Comparison of ENCODE assay signal across 13 cellular contexts in the genomic region with DNA sequence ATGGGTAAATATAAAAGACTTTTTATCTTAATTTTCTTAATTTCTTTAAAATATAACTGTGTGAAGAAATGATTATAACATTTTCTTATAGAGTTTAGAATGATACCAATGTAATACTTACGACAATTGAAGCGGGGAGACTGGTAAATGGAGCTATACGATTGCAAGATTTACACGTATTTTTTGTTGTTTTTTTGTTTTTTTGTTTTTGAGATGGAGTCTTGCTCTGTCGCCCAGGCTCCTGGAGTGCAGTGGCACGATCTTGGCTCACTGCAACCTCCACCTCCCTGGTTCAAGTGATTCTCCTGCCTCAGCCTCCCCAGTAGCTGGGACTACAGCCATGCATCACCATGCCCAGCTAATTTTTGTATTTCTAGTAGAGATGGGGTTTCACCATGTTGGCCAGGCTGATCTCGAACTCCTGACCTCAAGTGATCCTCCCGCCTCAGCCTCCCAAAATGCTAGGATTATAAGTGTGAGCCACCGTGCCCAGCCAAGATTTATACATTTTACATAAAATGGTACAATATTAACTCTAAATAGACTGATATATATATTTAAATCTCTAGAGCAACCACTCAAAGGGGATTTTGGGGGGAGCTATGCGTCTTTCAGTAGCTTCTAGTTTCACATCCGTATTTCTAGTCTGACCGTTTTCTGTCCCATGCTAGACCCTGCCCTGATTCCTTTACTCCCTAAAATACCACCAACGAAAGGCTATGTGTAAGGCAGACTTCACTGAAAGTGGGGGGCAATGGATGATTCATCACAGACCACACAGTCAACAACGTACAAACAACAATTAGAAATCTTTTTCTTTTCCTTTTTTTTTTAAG. TPM values are rescaled to one million over a fixed set of nuclear protein-coding genes. Genes with fewer than 3 reads are reported as not detected.
DNase-seq lines count a peak whose midpoint lies in the region; ATAC-seq and TF ChIP-seq lines count a peak whose summit lies in the region.
"Had no signal": no experiment of that assay in that cellular context is flagged by ENCODE, and none has a peak within 500 bp of the region (broad histone marks: within the 10 kb centered on the region; RNA-seq: fewer than 3 reads in every experiment).

No MANE protein-coding gene starts in this region.

- intact Hi-C loops in sigmoid colon (cut with DNase I), result no loop called here

- TF ChIP-seq POLR2A in erythroblast (IDR thresholded peaks at IDR 0.05; ENCODE audit: low read length), result no peak
- no peak for TF ChIP-seq POLR2A in sigmoid colon (IDR thresholded peaks at IDR 0.05)

- in situ Hi-C loops in KBM-7 (cut with MboI; ENCODE audit: low pct_unique_long_range_greater_than_20kb, low sequenced_read_pairs), result no loop called here

- ATAC-seq in GM19455 (IDR thresholded peaks at IDR 0.05; ENCODE audit: unreplicated experiment), result peak; percentile 65
- ATAC-seq in HG02981 (IDR thresholded peaks at IDR 0.05; ENCODE audit: unreplicated experiment), result peak; percentile 72
- ATAC-seq: activated T-cell treated with anti-CD3 and anti-CD28 coated beads, Interleukin-2, amount 50 U/mL, for 4 hours had no signal

- no peak overlapping the region for H3K27ac ChIP-seq in sigmoid colon
- H3K27ac ChIP-seq: esophagus muscularis mucosa had no signal

- H3K27me3 ChIP-seq in sigmoid colon, result no peaks in the 10 kb centered on the region

- TF ChIP-seq CTCF in GM10266 (IDR thresholded peaks at IDR 0.05; ENCODE audit: control insufficient read depth, insufficient read depth, low read depth, missing control alignments) (no peak), sigmoid colon (IDR thresholded peaks at IDR 0.05) (no peak)

- peak; percentile 73 for DNase-seq in GM10266 (ENCODE audit: extremely low spot score)
- peak; percentile 15 for DNase-seq in NAMALWA (ENCODE audit: low spot score)
- no peak for DNase-seq in KBM-7
- no peak for DNase-seq in erythroblast (lab: John Stamatoyannopoulos, UW)
- DNase-seq in NCI-H345 treated with DMSO at 0.1 percent for 48 hours (lab: John Stamatoyannopoulos, UW; ENCODE audit: unreplicated experiment), result no peak
- DNase-seq in sigmoid colon, result no peak
- DNase-seq: activated T-cell treated with anti-CD3 and anti-CD28 coated beads, Interleukin-2, amount 50 U/mL, for 4 hours; DMS79; immature natural killer cell; NCI-H2081 had no signal

- 86 to 87% methylated on average over 14 of the region's 14 CpGs for WGBS in sigmoid colon, 2 donors

- TF ChIP-seq EP300 in sigmoid colon (IDR thresholded peaks at IDR 0.05), result no peak

- H3K4me1 ChIP-seq in sigmoid colon, result no peaks in the 10 kb centered on the region
- H3K4me1 ChIP-seq: esophagus muscularis mucosa had no signal

- no peaks in the 10 kb centered on the region for H3K36me3 ChIP-seq in sigmoid colon
- H3K36me3 ChIP-seq: esophagus muscularis mucosa had no signal

- no peaks in the 10 kb centered on the region for H3K9me3 ChIP-seq in sigmoid colon
- H3K9me3 ChIP-seq: esophagus muscularis mucosa had no signal

- no peak overlapping the region for H3K4me3 ChIP-seq in sigmoid colon
- H3K4me3 ChIP-seq: esophagus muscularis mucosa had no signal

RNA-seq across cellular contexts. Expression of a gene that starts 28.2 kb away (rescaled TPM):
- 10 to 100 TPM; 19.6 to 37.3 (median 32.4) TPM for total RNA-seq in sigmoid colon
- polyA plus RNA-seq in sigmoid colon, result 10 to 100 TPM; 16.2 to 19.2 (median 18.2) TPM

Comparison
In these comparisons a context has a peak if more than half of its experiments do, and no peak if none do; other contexts are left out.
1. DNase-seq: peak in GM10266 (single experiment) and NAMALWA (single experiment); none in KBM-7 (single experiment), erythroblast (0 of 2), NCI-H345 treated with DMSO at 0.1 percent for 48 hours (single experiment) and sigmoid colon (single experiment).